1 cellular context compared by ENCODE assay signal in genomic region chr17:43559161-43559816, GRCh38.
TF ChIP-seq lines count a peak whose summit lies in the region.

No MANE protein-coding gene starts in this region.

TF ChIP-seq in HepG2, 621 proteins besides CTCF, POLR2A, EP300 and RAD21 (continued from another document and continues in another):
- TF ChIP-seq TRIM22 (IDR thresholded peaks at IDR 0.05): no peak
- no peak for TF ChIP-seq SRSF9 (IDR thresholded peaks at IDR 0.05; ENCODE audit: borderline replicate concordance, insufficient read depth, low read depth, low read length, poor library complexity, severe bottlenecking)
- TF ChIP-seq ZBTB42 (CRISPR knock-in tag; IDR thresholded peaks at IDR 0.05): no peak
- TF ChIP-seq ZNF264 (CRISPR knock-in tag; IDR thresholded peaks at IDR 0.05): peak; percentile 82
- TF ChIP-seq KDM1A (CRISPR knock-in tag; IDR thresholded peaks at IDR 0.05): 0 out of 2 replicates have a peak, but pooled peaks have one; percentile 20
- no peak for TF ChIP-seq PHF20 (CRISPR knock-in tag; IDR thresholded peaks at IDR 0.05)
- TF ChIP-seq NFIB (CRISPR knock-in tag; IDR thresholded peaks at IDR 0.05; ENCODE audit: borderline replicate concordance): no peak
- TF ChIP-seq CREM (IDR thresholded peaks at IDR 0.05): no peak
- no peak for TF ChIP-seq CREM (CRISPR knock-in tag; IDR thresholded peaks at IDR 0.05)
- 0 out of 2 replicates have a peak, but pooled peaks have one; percentile 68 for TF ChIP-seq ZNF782 (CRISPR knock-in tag; IDR thresholded peaks at IDR 0.05; ENCODE audit: borderline replicate concordance)
- no peak for TF ChIP-seq SCMH1 (CRISPR knock-in tag; IDR thresholded peaks at IDR 0.05; ENCODE audit: borderline replicate concordance)
- TF ChIP-seq ZNF407 (CRISPR knock-in tag; IDR thresholded peaks at IDR 0.05; ENCODE audit: not compliant biosample characterization): no peak
- TF ChIP-seq ZNF713 (CRISPR knock-in tag; IDR thresholded peaks at IDR 0.05): no peak
- no peak for TF ChIP-seq TBP (CRISPR knock-in tag; IDR thresholded peaks at IDR 0.05)
- no peak for TF ChIP-seq NFE2L2 (IDR thresholded peaks at IDR 0.05; ENCODE audit: low read length)
- TF ChIP-seq ATF7 (IDR thresholded peaks at IDR 0.05): no peak
- TF ChIP-seq ATF7 (CRISPR knock-in tag; IDR thresholded peaks at IDR 0.05): no peak
- no peak for TF ChIP-seq ZNF570 (CRISPR knock-in tag; IDR thresholded peaks at IDR 0.05; ENCODE audit: borderline replicate concordance)
- TF ChIP-seq FOXC1 (CRISPR knock-in tag; IDR thresholded peaks at IDR 0.05; ENCODE audit: borderline replicate concordance): no peak
- no peak for TF ChIP-seq ZNF776 (CRISPR knock-in tag; IDR thresholded peaks at IDR 0.05)
- TF ChIP-seq SNAI1 (CRISPR knock-in tag; IDR thresholded peaks at IDR 0.05; ENCODE audit: borderline replicate concordance): no peak
- no peak for TF ChIP-seq FOXO1 (CRISPR knock-in tag; IDR thresholded peaks at IDR 0.05)
- TF ChIP-seq ZNF768 (CRISPR knock-in tag; IDR thresholded peaks at IDR 0.05): peak; percentile 96
- no peak for TF ChIP-seq PAX8 (CRISPR knock-in tag; IDR thresholded peaks at IDR 0.05; ENCODE audit: borderline replicate concordance)
- TF ChIP-seq NAIF1 (CRISPR knock-in tag; IDR thresholded peaks at IDR 0.05; ENCODE audit: borderline replicate concordance): no peak
- peak; percentile 40; the same call in 1 of the 2 replicates for TF ChIP-seq ZNF142 (CRISPR knock-in tag; IDR thresholded peaks at IDR 0.05)
- TF ChIP-seq ARID5B (CRISPR knock-in tag; IDR thresholded peaks at IDR 0.05): peak; percentile 66
- TF ChIP-seq ZNF460 (CRISPR knock-in tag; IDR thresholded peaks at IDR 0.05; ENCODE audit: borderline replicate concordance): no peak
- peak; percentile 58 for TF ChIP-seq KAT8 (CRISPR knock-in tag; IDR thresholded peaks at IDR 0.05)
- TF ChIP-seq ZBTB7A (CRISPR knock-in tag; IDR thresholded peaks at IDR 0.05): peak; percentile 67; the same call in 1 of the 2 replicates
- no peak for TF ChIP-seq PRDM15 (CRISPR knock-in tag; IDR thresholded peaks at IDR 0.05)
- no peak for TF ChIP-seq ZNF839 (CRISPR knock-in tag; IDR thresholded peaks at IDR 0.05; ENCODE audit: borderline replicate concordance)
- TF ChIP-seq MYC (CRISPR knock-in tag; IDR thresholded peaks at IDR 0.05; ENCODE audit: borderline replicate concordance): peak; percentile 41; the same call in 1 of the 2 replicates
